8 cellular contexts compared by ENCODE assay signal in the genomic region with DNA sequence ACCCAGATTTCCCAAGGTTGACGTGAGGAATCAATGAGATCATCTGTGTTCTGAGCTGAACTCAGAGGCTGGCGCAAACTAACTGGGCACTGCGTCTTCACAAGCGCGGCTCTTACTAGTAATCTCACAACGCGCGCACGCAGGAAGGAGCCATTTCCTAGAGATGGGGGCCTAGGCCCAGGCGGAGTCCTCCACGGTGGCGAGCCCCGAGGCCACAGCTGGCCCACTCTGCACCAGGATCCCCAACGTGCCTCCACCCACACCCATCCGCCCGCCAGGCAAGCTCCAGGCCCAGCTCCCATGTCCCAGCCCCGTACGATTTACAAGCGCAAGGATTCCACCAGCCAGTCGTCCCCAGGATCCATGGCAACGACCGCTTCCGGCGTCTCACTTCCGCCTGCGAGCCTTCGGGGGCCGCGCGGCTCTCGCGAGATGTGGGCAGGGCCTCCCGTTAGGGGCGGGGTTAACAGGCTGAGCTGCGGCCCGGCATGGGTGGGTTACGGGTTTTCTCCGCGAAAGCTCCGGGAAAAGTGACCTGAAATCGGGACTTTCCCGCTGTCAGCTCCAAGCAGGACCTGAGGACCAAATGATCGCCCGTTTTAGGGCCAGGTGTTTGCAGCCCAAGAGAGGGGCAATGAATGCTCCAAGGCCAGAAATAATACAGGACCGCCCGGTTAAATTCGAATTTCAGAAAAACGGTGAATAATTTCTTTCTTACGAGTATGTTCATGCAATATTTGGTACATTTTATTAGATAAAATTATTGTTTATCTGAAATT. TPM values are rescaled to one million over a fixed set of nuclear protein-coding genes. Genes with fewer than 3 reads are reported as not detected.
DNase-seq lines count a peak whose midpoint lies in the region; TF ChIP-seq lines count a peak whose summit lies in the region.

WDR73 (minus strand) TSS at position 374 of the 779 bp plus-strand sequence; CDS start at position 365, 9 bp downstream.

- peaks cover 43% of the 10 kb centered on the region for H3K4me1 Mint-ChIP-seq in activated naive CD4-positive, alpha-beta T cell treated with anti-CD3 and anti-CD28 coated beads, Interleukin-2, amount 50 U/mL, for 24 hours

- TF ChIP-seq EP300 in SK-N-SH (IDR thresholded peaks at IDR 0.05; ENCODE audit: borderline replicate concordance in 1 of 2, low read depth in 1 of 2, low read length in 1 of 2) (no peak), suprapubic skin (IDR thresholded peaks at IDR 0.05) (no peak)

- peak within 1 kb of the TSS; percentile 82 for H2AFZ ChIP-seq in SK-N-SH (ENCODE audit: low read depth)

- H3K36me3 Mint-ChIP-seq in activated naive CD4-positive, alpha-beta T cell treated with anti-CD3 and anti-CD28 coated beads, Interleukin-2, amount 50 U/mL, for 24 hours = peaks cover 9% of the 10 kb centered on the region

- peaks cover 32% of the 10 kb centered on the region for H3K79me2 ChIP-seq in SK-N-SH (ENCODE audit: insufficient read depth)

- peak within 1 kb of the TSS; percentile 89 for H3K9ac ChIP-seq in SK-N-SH

- peaks cover 19% of the 10 kb centered on the region for H3F3A ChIP-seq in SK-N-SH (replicated peaks; ENCODE audit: insufficient read depth)

- H3K27ac ChIP-seq in SK-N-SH (ENCODE audit: low read depth in 2 of 2, low read length in 1 of 2) = peak within 1 kb of the TSS; percentile 72 to 86
- peak within 1 kb of the TSS; percentile 87 for H3K27ac ChIP-seq in suprapubic skin

- no peaks in the 10 kb centered on the region for H3K9me2 ChIP-seq in SK-N-SH

- H3K4me1 ChIP-seq in SK-N-SH (ENCODE audit: control insufficient read depth in 1 of 2, insufficient read depth in 2 of 2, low read depth in 1 of 2, low read length in 1 of 2) = peaks cover 21 to 34% of the 10 kb centered on the region in 2 experiments; a peak in 2 of 4 replicates
- H3K4me1 ChIP-seq in suprapubic skin = peaks cover 53% of the 10 kb centered on the region

- TF ChIP-seq RAD21 in SK-N-SH (IDR thresholded peaks at IDR 0.05; ENCODE audit: low read length) = no peak

- no peaks in the 10 kb centered on the region for H4K20me1 ChIP-seq in SK-N-SH (ENCODE audit: insufficient read depth)

- H3K4me2 ChIP-seq in SK-N-SH = peak within 1 kb of the TSS; percentile 79

- H3K36me3 ChIP-seq in SK-N-SH (replicated peaks in 1 of 2; ENCODE audit: control insufficient read depth in 1 of 2, insufficient read depth in 2 of 2, low read length in 1 of 2) (peaks cover 14 to 22% of the 10 kb centered on the region in 2 experiments), suprapubic skin (peaks cover 26% of the 10 kb centered on the region)

- H3K27me3 ChIP-seq in SK-N-SH (ENCODE audit: insufficient read depth) (no peaks in the 10 kb centered on the region), suprapubic skin (no peaks in the 10 kb centered on the region)

- no peak for TF ChIP-seq CTCF in SK-N-SH (IDR thresholded peaks at IDR 0.05)
- TF ChIP-seq CTCF in suprapubic skin (IDR thresholded peaks at IDR 0.05) = peak in 1 of 2 donors; percentile 1

- H3K27me3 Mint-ChIP-seq in activated naive CD4-positive, alpha-beta T cell treated with anti-CD3 and anti-CD28 coated beads, Interleukin-2, amount 50 U/mL, for 24 hours = no peaks in the 10 kb centered on the region

- no peaks in the 10 kb centered on the region for H3K9me3 Mint-ChIP-seq in activated naive CD4-positive, alpha-beta T cell treated with anti-CD3 and anti-CD28 coated beads, Interleukin-2, amount 50 U/mL, for 24 hours

- H3K9me3 ChIP-seq in SK-N-SH (no peaks in the 10 kb centered on the region), suprapubic skin (no peaks in the 10 kb centered on the region)

- peak within 1 kb of the TSS; percentile 96 for H3K4me3 Mint-ChIP-seq in activated naive CD4-positive, alpha-beta T cell treated with anti-CD3 and anti-CD28 coated beads, Interleukin-2, amount 50 U/mL, for 24 hours

- under 1% methylated on average over 37 of the region's 49 CpGs for WGBS in SK-N-SH (ENCODE audit: low lambda C conversion rate)
- WGBS in suprapubic skin = under 1% methylated on average over 31 of the region's 49 CpGs

- TF ChIP-seq POLR2A in suprapubic skin (IDR thresholded peaks at IDR 0.05) = peak in 1 of 2 donors; percentile 60

- H3K4me3 ChIP-seq in SK-N-SH (ENCODE audit: low read depth in 2 of 2, low read length in 1 of 2) (peak within 1 kb of the TSS; percentile 54 to 92), suprapubic skin (peak within 1 kb of the TSS; percentile 75)

- CTCF ChIA-PET in HEK293T (lab: Yijun Ruan, JAX) = interaction anchor here (0.6 to 1.0 kb wide), 3 partner anchors 19 to 66 kb away, joined by 3 to 5 read pairs (median 3); no protein-coding TSS in a partner anchor
- CTCF ChIA-PET in SK-N-SH (lab: Yijun Ruan, JAX) = interaction anchor here (0.7 to 2.6 kb wide), 17 partner anchors 9 to 275 kb away, joined by 3 to 17 read pairs (median 5); no protein-coding TSS in a partner anchor

- POLR2A ChIA-PET in HEK293T (lab: Yijun Ruan, JAX) (interaction anchor here (0.6 to 5.3 kb wide), 15 partner anchors 9 to 224 kb away, joined by 3 to 45 read pairs (median 5); partner anchors contain the start of gene SEC11A), SK-N-SH (lab: Yijun Ruan, JAX) (interaction anchor here (0.6 to 2.4 kb wide), 18 partner anchors 10 to 1055 kb away, joined by 3 to 12 read pairs (median 4); partner anchors contain the start of genes SEC11A and ZSCAN2)

- DNase-seq in GF-D8 (lab: John Stamatoyannopoulos, UW) (peak; percentile 74), HEK293T (ENCODE audit: extremely low spot score) (peak; percentile 97), NAMALWA (ENCODE audit: low spot score) (peak; percentile 97), SK-N-SH (peak; percentile 94), globus pallidus (ENCODE audit: low spot score) (peak; percentile 98), nucleus accumbens (lab: John Stamatoyannopoulos, UW) (peak; percentile 67 to 100 (median 97)), suprapubic skin (ENCODE audit: low spot score in 2 of 2) (peak; percentile 98)

- H3K27ac Mint-ChIP-seq in activated naive CD4-positive, alpha-beta T cell treated with anti-CD3 and anti-CD28 coated beads, Interleukin-2, amount 50 U/mL, for 24 hours = peak within 1 kb of the TSS; percentile 95

TF ChIP-seq in HEK293T, 16 proteins besides CTCF, POLR2A, EP300 and RAD21 (continues in another document):
- no peak for TF ChIP-seq SUZ12 (IDR thresholded peaks at IDR 0.05)
- TF ChIP-seq L3MBTL2 (conservative IDR thresholded peaks at IDR 0.05) = peak; percentile 41; the same call in 1 of the 2 replicates
- TF ChIP-seq BHLHE40 (IDR thresholded peaks at IDR 0.05; ENCODE audit: borderline replicate concordance) = no peak
- no peak for TF ChIP-seq ARNT (IDR thresholded peaks at IDR 0.05)
- TF ChIP-seq NFRKB (IDR thresholded peaks at IDR 0.05) = no peak
- no peak; the same call in 1 of the 2 replicates for TF ChIP-seq SP1 (IDR thresholded peaks at IDR 0.05)
- peak; percentile 45; the same call in 1 of the 2 replicates for TF ChIP-seq PKNOX1 (IDR thresholded peaks at IDR 0.05)
- TF ChIP-seq ZNF384 (IDR thresholded peaks at IDR 0.05) = no peak
- no peak for TF ChIP-seq FOXA1 (IDR thresholded peaks at IDR 0.05)
- no peak for TF ChIP-seq FOXM1 (IDR thresholded peaks at IDR 0.05; ENCODE audit: borderline replicate concordance)
- no peak for TF ChIP-seq FOXK2 (IDR thresholded peaks at IDR 0.05)
- TF ChIP-seq ELF4 (IDR thresholded peaks at IDR 0.05) = peak; percentile 80
- TF ChIP-seq HDGF (IDR thresholded peaks at IDR 0.05; ENCODE audit: borderline replicate concordance) = 0 out of 2 replicates have a peak, but pooled peaks have one; percentile 25
- no peak for TF ChIP-seq LEF1 (IDR thresholded peaks at IDR 0.05; ENCODE audit: borderline replicate concordance)

TF ChIP-seq in SK-N-SH, 30 proteins besides CTCF, POLR2A, EP300 and RAD21 (continues in another document):
- TF ChIP-seq RFX5 (IDR thresholded peaks at IDR 0.05; ENCODE audit: low read length) = no peak
- peak; percentile 100 for TF ChIP-seq CHD2 (IDR thresholded peaks at IDR 0.05; ENCODE audit: low read length, partially characterized antibody)
- peak; percentile 89 for TF ChIP-seq TAF1 (IDR thresholded peaks at IDR 0.05; ENCODE audit: borderline replicate concordance, low read depth, low read length)
- TF ChIP-seq TCF12 (IDR thresholded peaks at IDR 0.05) = no peak
- peak; percentile 84; the same call in 1 of the 2 replicates for TF ChIP-seq SIN3A (IDR thresholded peaks at IDR 0.05; ENCODE audit: borderline replicate concordance, low read depth, low read length)
- TF ChIP-seq, protein P1, sequence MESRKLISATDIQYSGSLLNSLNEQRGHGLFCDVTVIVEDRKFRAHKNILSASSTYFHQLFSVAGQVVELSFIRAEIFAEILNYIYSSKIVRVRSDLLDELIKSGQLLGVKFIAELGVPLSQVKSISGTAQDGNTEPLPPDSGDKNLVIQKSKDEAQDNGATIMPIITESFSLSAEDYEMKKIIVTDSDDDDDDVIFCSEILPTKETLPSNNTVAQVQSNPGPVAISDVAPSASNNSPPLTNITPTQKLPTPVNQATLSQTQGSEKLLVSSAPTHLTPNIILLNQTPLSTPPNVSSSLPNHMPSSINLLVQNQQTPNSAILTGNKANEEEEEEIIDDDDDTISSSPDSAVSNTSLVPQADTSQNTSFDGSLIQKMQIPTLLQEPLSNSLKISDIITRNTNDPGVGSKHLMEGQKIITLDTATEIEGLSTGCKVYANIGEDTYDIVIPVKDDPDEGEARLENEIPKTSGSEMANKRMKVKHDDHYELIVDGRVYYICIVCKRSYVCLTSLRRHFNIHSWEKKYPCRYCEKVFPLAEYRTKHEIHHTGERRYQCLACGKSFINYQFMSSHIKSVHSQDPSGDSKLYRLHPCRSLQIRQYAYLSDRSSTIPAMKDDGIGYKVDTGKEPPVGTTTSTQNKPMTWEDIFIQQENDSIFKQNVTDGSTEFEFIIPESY (IDR thresholded peaks at IDR 0.05; ENCODE audit: borderline replicate concordance, low read depth) = peak; percentile 99
- TF ChIP-seq FOSL2 (IDR thresholded peaks at IDR 0.05; ENCODE audit: borderline replicate concordance, low read depth) = no peak
- peak; percentile 76 for TF ChIP-seq YY1 (IDR thresholded peaks at IDR 0.05; ENCODE audit: low read depth)
- TF ChIP-seq POLR2AphosphoS5 (IDR thresholded peaks at IDR 0.05; ENCODE audit: low read depth, low read length) = peak; percentile 91
- TF ChIP-seq MAX (IDR thresholded peaks at IDR 0.05; ENCODE audit: low read depth) = peak; percentile 77
- TF ChIP-seq JUND (IDR thresholded peaks at IDR 0.05) = no peak

RNA-seq across cellular contexts. Expression of gene WDR73, which starts in this region (rescaled TPM):
- 32.9 and 49.6 TPM in 2 replicates for polyA plus RNA-seq in SK-N-SH (2012; rRNA removed)
- 13.6 and 16.8 TPM in 2 replicates for polyA plus RNA-seq in SK-N-SH (2012; cell fraction: cytosol; rRNA removed)
- polyA plus RNA-seq in SK-N-SH (2012; cell fraction: nucleus; rRNA removed) = 178 and 185 TPM in 2 replicates
- 10 to 100 TPM; 16.0 to 39.9 (median 27.2) TPM for total RNA-seq in suprapubic skin

Comparison
In these comparisons a context has a peak if more than half of its experiments do, and no peak if none do; other contexts are left out.
1. Peak in every context shown above with its lines: DNase-seq, H3K4me3 ChIP-seq and H3K27ac ChIP-seq.